ENCODE assay signal across 10 cellular contexts in genomic region chr15:63891763-63892123, GRCh38. TPM values are rescaled to one million over a fixed set of nuclear protein-coding genes. Genes with fewer than 3 reads are reported as not detected.
DNase-seq lines count a peak whose midpoint lies in the region; ATAC-seq, FAIRE-seq and TF ChIP-seq lines count a peak whose summit lies in the region.
"Had no signal": no experiment of that assay in that cellular context is flagged by ENCODE, and none has a peak within 500 bp of the region (broad histone marks: within the 10 kb centered on the region; RNA-seq: fewer than 3 reads in every experiment).

No MANE protein-coding gene starts in this region.

- H3K4me1 Mint-ChIP-seq in activated CD8-positive, alpha-beta T cell treated with anti-CD3 and anti-CD28 coated beads for 36 hours (ENCODE audit: low read depth): peaks cover 68% of the 10 kb centered on the region
- H3K4me1 Mint-ChIP-seq in neural crest cell: peaks cover 19% of the 10 kb centered on the region

- H3K27ac Mint-ChIP-seq in activated CD8-positive, alpha-beta T cell treated with anti-CD3 and anti-CD28 coated beads for 36 hours: peak overlapping the region; percentile 67
- H3K27ac Mint-ChIP-seq in neural crest cell (ENCODE audit: unreplicated experiment): peak overlapping the region; percentile 62
- H3K27ac Mint-ChIP-seq: HFFc6 had no signal

- POLR2A ChIA-PET in activated CD8-positive, alpha-beta T cell treated with anti-CD3 and anti-CD28 coated beads for 36 hours (lab: Charles Lee): interaction anchor here (1.0 to 1.4 kb wide), 3 partner anchors 32 to 43 kb away, joined by 4 read pairs; no protein-coding TSS in a partner anchor

- no peaks in the 10 kb centered on the region for H3K9me3 Mint-ChIP-seq in activated CD8-positive, alpha-beta T cell treated with anti-CD3 and anti-CD28 coated beads for 36 hours
- H3K9me3 Mint-ChIP-seq in neural crest cell: no peaks in the 10 kb centered on the region
- H3K9me3 Mint-ChIP-seq: HFFc6 had no signal

- CTCF ChIA-PET in activated CD8-positive, alpha-beta T cell treated with anti-CD3 and anti-CD28 coated beads for 36 hours (lab: Charles Lee): interaction anchor here (0.7 to 4.8 kb wide), 27 partner anchors 11 to 180 kb away, joined by 3 to 36 read pairs (median 5); partner anchors contain the start of genes DAPK2 and HERC1

- TF ChIP-seq CTCF in activated CD8-positive, alpha-beta T cell treated with anti-CD3 and anti-CD28 coated beads for 36 hours (IDR thresholded peaks at IDR 0.05): no peak
- TF ChIP-seq CTCF in neural crest cell (conservative IDR thresholded peaks at IDR 0.05): no peak

- peak; percentile 40 for DNase-seq in NK-92 treated with Interleukin-12 subunit alpha and Interleukin-12 subunit beta, amount 100 ng/mL, for 24 hours (lab: John Stamatoyannopoulos, UW)
- no peak for DNase-seq in NK-92 (lab: John Stamatoyannopoulos, UW; ENCODE audit: unreplicated experiment)
- no peak for DNase-seq in GM19239 (ENCODE audit: insufficient read length, low spot score)
- no peak for DNase-seq in activated CD8-positive, alpha-beta T cell treated with anti-CD3 and anti-CD28 coated beads for 36 hours
- DNase-seq in neural crest cell (ENCODE audit: low read depth, low spot score): no peak
- DNase-seq in germinal center (ENCODE audit: low spot score): no peak
- DNase-seq in stimulated activated CD4-positive, alpha-beta T cell treated with anti-CD3 and anti-CD28 coated beads, Interleukin-12 subunit alpha, Interleukin-12 subunit beta, amount 100 ng/mL, for 4 hours: no peak
- no peak for DNase-seq in stimulated activated CD4-positive, alpha-beta T cell treated with anti-CD3 and anti-CD28 coated beads, Interleukin-4, amount 100 ng/mL, for 24 hours

- no peak for ATAC-seq in activated CD8-positive, alpha-beta T cell treated with anti-CD3 and anti-CD28 coated beads for 36 hours

- no peaks in the 10 kb centered on the region for H3K36me3 Mint-ChIP-seq in activated CD8-positive, alpha-beta T cell treated with anti-CD3 and anti-CD28 coated beads for 36 hours (ENCODE audit: low read depth)
- H3K36me3 Mint-ChIP-seq in neural crest cell (ENCODE audit: low read depth): no peaks in the 10 kb centered on the region

- intact Hi-C loops in activated CD8-positive, alpha-beta T cell treated with anti-CD3 and anti-CD28 coated beads for 36 hours (cut with micrococcal nuclease): loop anchor here (5.0 to 10.0 kb wide), 4 partner anchors 59 to 287 kb away; partner anchors contain the start of gene HERC1

- H3K27me3 Mint-ChIP-seq in activated CD8-positive, alpha-beta T cell treated with anti-CD3 and anti-CD28 coated beads for 36 hours: no peaks in the 10 kb centered on the region
- H3K27me3 Mint-ChIP-seq in neural crest cell (ENCODE audit: low read depth): no peaks in the 10 kb centered on the region

- FAIRE-seq in GM19239 (lab: Jason Lieb, UNC): peak; percentile 64
- FAIRE-seq: astrocyte had no signal

- H3K4me3 Mint-ChIP-seq in activated CD8-positive, alpha-beta T cell treated with anti-CD3 and anti-CD28 coated beads for 36 hours: no peak overlapping the region
- no peak overlapping the region for H3K4me3 Mint-ChIP-seq in neural crest cell
- H3K4me3 Mint-ChIP-seq: HFFc6 had no signal

RNA-seq across cellular contexts. Expression of gene HERC1, which starts 58.0 kb away (rescaled TPM):
- 10 to 100 TPM; 56.7 to 70.5 TPM for total RNA-seq in activated CD8-positive, alpha-beta T cell treated with anti-CD3 and anti-CD28 coated beads for 36 hours
- total RNA-seq in neural crest cell: 57.4 and 60.9 TPM in 2 replicates
